In genomic region chr6:13536796-13537526, GRCh38 we compare ENCODE assay signal across 30 cellular contexts. TPM values are rescaled to one million over a fixed set of nuclear protein-coding genes. Genes with fewer than 3 reads are reported as not detected.
DNase-seq lines count a peak whose midpoint lies in the region; ATAC-seq and TF ChIP-seq lines count a peak whose summit lies in the region.
"Had no signal": no experiment of that assay in that cellular context is flagged by ENCODE, and none has a peak within 500 bp of the region (broad histone marks: within the 10 kb centered on the region; RNA-seq: fewer than 3 reads in every experiment).

No MANE protein-coding gene starts in this region.

- peaks cover 14% of the 10 kb centered on the region for H3K4me1 ChIP-seq in mucosa of descending colon (ENCODE audit: low read depth)
- H3K4me1 ChIP-seq: SJCRH30 had no signal

- ATAC-seq in mucosa of descending colon (peak; percentile 68), GM21737 (IDR thresholded peaks at IDR 0.05; ENCODE audit: unreplicated experiment) (no peak)
- ATAC-seq: activated CD8-positive, alpha-beta T cell treated with anti-CD3 and anti-CD28 coated beads, Interleukin-2, amount 10 ng/mL, durations not matched to agents 7 days and 5 days; activated naive CD4-positive, alpha-beta T cell treated with anti-CD3 and anti-CD28 coated beads, Interleukin-2, amount 50 U/mL, for 72 hours; activated T-helper 17 cell treated with anti-CD3 and anti-CD28 coated beads, Interleukin-2, amount 50 U/mL, for 72 hours; effector memory CD8-positive, alpha-beta T cell; sciatic nerve had no signal

- DNase-seq in AG20443 (ENCODE audit: low spot score) (peak; percentile 26), HCEC 1CT (peak; percentile 16), ecto neural progenitor cell (ENCODE audit: low spot score) (peak; percentile 20), mucosa of descending colon (no peak), activated gamma-delta T cell treated with Interleukin-2 at 50 U/mL for 16 hours (no peak)
- no peak for DNase-seq in stimulated activated CD4-positive, alpha-beta T cell treated with anti-CD3 and anti-CD28 coated beads, Interleukin-1b, Interleukin-23, amount 100 ng/mL, for 48 hours
- DNase-seq: activated CD4-positive, alpha-beta T cell treated with anti-CD3 and anti-CD28 coated beads for 4 hours; activated CD8-positive, alpha-beta T cell treated with anti-CD3 and anti-CD28 coated beads, Interleukin-2, amount 10 ng/mL, durations not matched to agents 7 days and 5 days; cortex of kidney; DMS79 treated with DMSO at 0.1 percent for 48 hours; effector memory CD8-positive, alpha-beta T cell; foreskin melanocyte; GF-D8; KBM-7; kidney glomerular epithelial cell; NCI-H1092 treated with DMSO at 0.1 percent for 48 hours; NCI-H1694 treated with DMSO at 0.1 percent for 48 hours; NCI-H446 treated with DMSO at 0.1 percent for 48 hours; NCI-H82; SJCRH30; stimulated activated CD4-positive, alpha-beta T cell treated with anti-CD3 and anti-CD28 coated beads, Interleukin-4, amount 100 ng/mL, for 4 hours; T1000; trophoblast cell; WERI-Rb-1 had no signal

- H3K4me3 ChIP-seq in mucosa of descending colon, result no peak overlapping the region
- H3K4me3 ChIP-seq: cardiac muscle cell, GM23338, SJCRH30 had no signal

- no peaks in the 10 kb centered on the region for H3K9me3 ChIP-seq in mucosa of descending colon
- H3K9me3 ChIP-seq: SJCRH30 had no signal

- intact Hi-C loops in mucosa of descending colon (cut with DNase I, micrococcal nuclease), result loop anchor here (10.0 kb wide), 1 partner anchor 202 kb away; no protein-coding TSS in a partner anchor

- no peaks in the 10 kb centered on the region for H3K36me3 ChIP-seq in mucosa of descending colon (ENCODE audit: low read depth)
- H3K36me3 ChIP-seq: cardiac muscle cell, SJCRH30, WERI-Rb-1 had no signal

- no peak for TF ChIP-seq CTCF in mucosa of descending colon (IDR thresholded peaks at IDR 0.05)

RNA-seq across cellular contexts. Expression of gene SIRT5, which starts 37.4 kb away (rescaled TPM):
- 10 to 100 TPM; 15.9 to 21.1 (median 16.5) TPM for total RNA-seq in mucosa of descending colon

RNA-seq across cellular contexts. Expression of gene GFOD1, which starts 49.6 kb away (rescaled TPM):
- 10 to 100 TPM; 10.4 to 22.4 (median 13.2) TPM for total RNA-seq in mucosa of descending colon

Comparison
In these comparisons a context has a peak if more than half of its experiments do, and no peak if none do; other contexts are left out.
1. DNase-seq: peak in AG20443 (single experiment), HCEC 1CT (single experiment) and ecto neural progenitor cell (single experiment); none in mucosa of descending colon (0 of 3), stimulated activated CD4-positive, alpha-beta T cell treated with anti-CD3 and anti-CD28 coated beads, Interleukin-1b, Interleukin-23, amount 100 ng/mL, for 48 hours (single experiment) and activated gamma-delta T cell treated with Interleukin-2 at 50 U/mL for 16 hours (single experiment).